In genomic region chr12:110807640-110808039, GRCh38 we compare ENCODE assay signal across 26 cellular contexts. TPM values are rescaled to one million over a fixed set of nuclear protein-coding genes. Genes with fewer than 3 reads are reported as not detected.
"Had no signal": no experiment of that assay in that cellular context is flagged by ENCODE, and none has a peak within 500 bp of the region (broad histone marks: within the 10 kb centered on the region; RNA-seq: fewer than 3 reads in every experiment).

No MANE protein-coding gene starts in this region.

- H3K36me3 ChIP-seq: brain microvascular endothelial cell, esophagus muscularis mucosa, lower lobe of right lung, transverse colon, uterus had no signal

- H3K4me2 ChIP-seq: hepatocyte had no signal

- H3K27ac Mint-ChIP-seq: activated CD4-positive, alpha-beta T cell treated with anti-CD3 and anti-CD28 coated beads, Interleukin-2, amount 10 ng/mL, durations not matched to agents 24 days and 14 days; activated CD8-positive, alpha-beta T cell treated with anti-CD3 and anti-CD28 coated beads for 36 hours; activated naive CD8-positive, alpha-beta T cell treated with anti-CD3 and anti-CD28 coated beads, Interleukin-2, amount 50 U/mL, for 24 hours; activated T-helper 17 cell treated with anti-CD3 and anti-CD28 coated beads, Interleukin-2, amount 50 U/mL, for 72 hours; mesothelial cell of epicardium; nephron; stimulated activated naive CD8-positive, alpha-beta T cell treated with anti-CD3 and anti-CD28 coated beads, Interleukin-15, Interleukin-2, amounts not matched to agents 100 ng/mL and 50 ng/mL, for 24 hours; T-cell had no signal

- H3K27ac ChIP-seq: brain microvascular endothelial cell, coronary artery, esophagus muscularis mucosa, hepatocyte, lower lobe of right lung, transverse colon, uterus had no signal

- H3K4me1 Mint-ChIP-seq: activated naive CD8-positive, alpha-beta T cell treated with anti-CD3 and anti-CD28 coated beads, Interleukin-2, amount 50 U/mL, for 24 hours; activated T-helper 17 cell treated with anti-CD3 and anti-CD28 coated beads, Interleukin-2, amount 50 U/mL, for 72 hours; central memory CD8-positive, alpha-beta T cell; mesothelial cell of epicardium had no signal

- H3K4me3 ChIP-seq: coronary artery, esophagus muscularis mucosa, hepatocyte, lower lobe of right lung, transverse colon, uterus had no signal

- H3K4me1 ChIP-seq: esophagus muscularis mucosa, lower lobe of right lung, uterus had no signal

- H3K27me3 Mint-ChIP-seq: activated CD8-positive, alpha-beta T cell treated with anti-CD3 and anti-CD28 coated beads for 36 hours; activated naive CD8-positive, alpha-beta T cell treated with anti-CD3 and anti-CD28 coated beads, Interleukin-2, amount 50 U/mL, for 24 hours; activated T-helper 17 cell treated with anti-CD3 and anti-CD28 coated beads, Interleukin-2, amount 50 U/mL, for 72 hours; T-cell had no signal

- H2AFZ ChIP-seq: hepatocyte had no signal

- H3K27me3 ChIP-seq: brain microvascular endothelial cell, esophagus muscularis mucosa, transverse colon, uterus had no signal

- DNase-seq: activated CD4-positive, alpha-beta T cell treated with anti-CD3 and anti-CD28 coated beads, Interleukin-2, amount 10 ng/mL, durations not matched to agents 24 days and 14 days; activated CD4-positive, CD25-positive, alpha-beta regulatory T cell; activated CD8-positive, alpha-beta T cell treated with anti-CD3 and anti-CD28 coated beads for 36 hours; activated naive CD4-positive, alpha-beta T cell treated with Interleukin-2 at 50 U/mL for 16 hours; activated naive CD8-positive, alpha-beta T cell treated with anti-CD3 and anti-CD28 coated beads, Interleukin-2, amount 50 U/mL, for 24 hours; activated T-cell treated with anti-CD3 and anti-CD28 coated beads, Interleukin-2, amount 50 U/mL, for 1 hour; anterior cingulate cortex; brain microvascular endothelial cell; lower lobe of right lung; occipital lobe; small intestine; stimulated activated CD4-positive, alpha-beta T cell treated with anti-CD3 and anti-CD28 coated beads, Interleukin-15, amount 100 ng/mL, for 24 hours; stimulated activated CD4-positive, alpha-beta T cell treated with anti-CD3 and anti-CD28 coated beads, Interleukin-2, amount 100 ng/mL, for 48 hours; T-cell; transverse colon; uterus had no signal

- H3K36me3 Mint-ChIP-seq: mesothelial cell of epicardium, T-cell had no signal

- H3K79me2 ChIP-seq: hepatocyte had no signal

- H3K4me3 Mint-ChIP-seq: activated CD4-positive, alpha-beta T cell treated with anti-CD3 and anti-CD28 coated beads, Interleukin-2, amount 10 ng/mL, durations not matched to agents 24 days and 14 days; activated CD8-positive, alpha-beta T cell treated with anti-CD3 and anti-CD28 coated beads for 36 hours; activated naive CD8-positive, alpha-beta T cell treated with anti-CD3 and anti-CD28 coated beads, Interleukin-2, amount 50 U/mL, for 24 hours; activated T-helper 17 cell treated with anti-CD3 and anti-CD28 coated beads, Interleukin-2, amount 50 U/mL, for 72 hours; central memory CD8-positive, alpha-beta T cell; mesothelial cell of epicardium; nephron; stimulated activated naive CD8-positive, alpha-beta T cell treated with anti-CD3 and anti-CD28 coated beads, Interleukin-15, Interleukin-2, amounts not matched to agents 100 ng/mL and 50 ng/mL, for 24 hours; T-cell had no signal

- ATAC-seq: activated CD8-positive, alpha-beta T cell treated with anti-CD3 and anti-CD28 coated beads for 36 hours; activated naive CD8-positive, alpha-beta T cell treated with anti-CD3 and anti-CD28 coated beads, Interleukin-2, amount 50 U/mL, for 24 hours; activated T-helper 17 cell treated with anti-CD3 and anti-CD28 coated beads, Interleukin-2, amount 50 U/mL, for 72 hours; lower lobe of right lung; T-cell had no signal

- H3K9me3 ChIP-seq: uterus had no signal

RNA-seq across cellular contexts. Expression of gene CCDC63, which starts 39.1 kb away (rescaled TPM):
- total RNA-seq: activated CD4-positive, alpha-beta T cell treated with anti-CD3 and anti-CD28 coated beads, Interleukin-2, amount 10 ng/mL, durations not matched to agents 24 days and 14 days; activated CD8-positive, alpha-beta T cell treated with anti-CD3 and anti-CD28 coated beads for 36 hours; activated T-helper 17 cell treated with anti-CD3 and anti-CD28 coated beads, Interleukin-2, amount 50 U/mL, for 72 hours; esophagus muscularis mucosa; glomerular endothelial cell; hepatocyte; lower lobe of right lung; mesothelial cell of epicardium; occipital lobe; posterior vena cava; T-cell; transverse colon; uterus had no signal
- polyA plus RNA-seq: hepatocyte, small intestine had no signal
